In the genomic region with DNA sequence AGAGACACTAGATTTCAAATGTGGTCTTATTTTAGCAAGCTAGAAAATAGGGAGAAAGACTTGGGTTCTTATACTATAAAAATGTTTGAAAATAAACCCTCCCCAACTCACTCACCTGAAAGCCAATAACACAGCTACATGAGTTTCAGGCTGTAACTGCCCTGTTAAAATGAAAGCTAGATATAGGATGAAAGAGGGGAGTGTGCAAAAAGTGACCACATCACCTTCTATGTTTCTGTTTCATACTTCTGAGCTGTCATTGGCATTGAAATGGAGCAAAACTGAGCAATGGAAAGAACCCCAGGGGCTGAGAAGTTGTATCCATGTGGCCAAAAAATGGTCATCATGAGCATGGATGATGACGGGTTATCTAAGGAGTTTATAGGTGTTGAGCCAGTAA, we compare ENCODE assay signal across 18 cellular contexts.
DNase-seq lines count a peak whose midpoint lies in the region; ATAC-seq and TF ChIP-seq lines count a peak whose summit lies in the region.
"Had no signal": no experiment of that assay in that cellular context is flagged by ENCODE, and none has a peak within 500 bp of the region (broad histone marks: within the 10 kb centered on the region; RNA-seq: fewer than 3 reads in every experiment).

No MANE protein-coding gene starts in this region.

- H3K9me3 ChIP-seq in MM.1S (replicated peaks; ENCODE audit: insufficient read depth, low read length): no peaks in the 10 kb centered on the region

- H3K4me1 ChIP-seq in MM.1S (ENCODE audit: low read length): peaks cover 16% of the 10 kb centered on the region

- H3K36me3 ChIP-seq in MM.1S (replicated peaks; ENCODE audit: insufficient read depth, low read length): no peaks in the 10 kb centered on the region
- H3K36me3 ChIP-seq: brain microvascular endothelial cell had no signal

- peak overlapping the region; percentile 38; the same call in 1 of the 2 replicates for H3K27ac ChIP-seq in MM.1S (ENCODE audit: low read length)
- H3K27ac ChIP-seq: brain microvascular endothelial cell, C4-2B had no signal

- H3K4me3 ChIP-seq in MM.1S (ENCODE audit: low read length): no peak overlapping the region

- TF ChIP-seq CTCF in MM.1S (IDR thresholded peaks at IDR 0.05; ENCODE audit: low read length): no peak

- no peaks in the 10 kb centered on the region for H3K27me3 ChIP-seq in MM.1S (replicated peaks; ENCODE audit: insufficient read depth, low read length)
- H3K27me3 ChIP-seq: brain microvascular endothelial cell had no signal

- H3K4me2 ChIP-seq in MM.1S (ENCODE audit: low read depth, low read length): peak overlapping the region; percentile 6; the same call in 1 of the 2 replicates

- H3K79me2 ChIP-seq in MM.1S (ENCODE audit: low read length): no peaks in the 10 kb centered on the region

- no peak overlapping the region for H3K9ac ChIP-seq in MM.1S (ENCODE audit: low read length)

- H2AFZ ChIP-seq in MM.1S (ENCODE audit: low read length): peak overlapping the region; percentile 32; the same call in 1 of the 2 replicates

- no peaks in the 10 kb centered on the region for H3K9me2 ChIP-seq in MM.1S (replicated peaks; ENCODE audit: insufficient read depth, low read length)

- peak; percentile 94 for ATAC-seq in GM19025 (IDR thresholded peaks at IDR 0.05; ENCODE audit: low read depth, unreplicated experiment)
- peak; percentile 89 for ATAC-seq in GM21528 (IDR thresholded peaks at IDR 0.05; ENCODE audit: low FRiP score, unreplicated experiment)
- ATAC-seq in HG03045 (IDR thresholded peaks at IDR 0.05; ENCODE audit: unreplicated experiment): peak; percentile 86

- DNase-seq in MM.1S (peak; percentile 71), foreskin melanocyte (no peak), occipital lobe (lab: John Stamatoyannopoulos, UW) (no peak), NCI-H2029 treated with DMSO at 0.1 percent for 48 hours (lab: John Stamatoyannopoulos, UW) (no peak)
- DNase-seq: activated CD8-positive, alpha-beta memory T cell treated with anti-CD3 and anti-CD28 coated beads for 24 hours; activated naive CD4-positive, alpha-beta T cell treated with anti-CD3 and anti-CD28 coated beads for 36 hours; brain microvascular endothelial cell; effector CD4-positive, alpha-beta T cell; immature natural killer cell; Karpas-422; mesendoderm; NCI-H1694; NCI-H774; small intestine had no signal

- no peaks in the 10 kb centered on the region for H3F3A ChIP-seq in MM.1S (ENCODE audit: insufficient read depth, low read length)

- no peaks in the 10 kb centered on the region for H4K20me1 ChIP-seq in MM.1S (ENCODE audit: insufficient read depth, low read length)
